In the genomic region with DNA sequence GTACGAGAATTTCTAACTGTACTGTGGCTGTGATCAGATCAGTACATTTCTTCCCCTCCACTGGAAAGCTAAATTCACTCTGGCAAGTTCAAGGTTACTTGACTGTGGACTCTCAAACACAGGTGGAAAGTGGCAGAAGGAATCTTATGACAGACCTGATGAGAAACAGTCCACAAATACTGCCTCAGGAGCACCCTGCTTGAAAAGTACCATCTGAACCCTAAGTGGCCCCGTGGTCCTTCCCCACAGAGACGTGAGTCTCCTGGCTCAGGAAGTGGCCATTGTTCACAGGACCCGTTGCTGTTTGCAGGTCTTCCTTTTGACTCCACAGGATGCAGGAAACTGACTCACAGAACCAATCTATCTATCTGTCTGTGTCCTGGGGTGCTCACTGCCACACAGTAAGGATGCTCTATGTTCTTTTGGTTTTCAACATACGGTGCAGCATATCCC, we compare ENCODE assay signal across 1 cellular context.
TF ChIP-seq lines count a peak whose summit lies in the region.

No MANE protein-coding gene starts in this region.

TF ChIP-seq in liver, 16 proteins besides CTCF, POLR2A, EP300 and RAD21 (continued from another document):
- TF ChIP-seq, protein P1, sequence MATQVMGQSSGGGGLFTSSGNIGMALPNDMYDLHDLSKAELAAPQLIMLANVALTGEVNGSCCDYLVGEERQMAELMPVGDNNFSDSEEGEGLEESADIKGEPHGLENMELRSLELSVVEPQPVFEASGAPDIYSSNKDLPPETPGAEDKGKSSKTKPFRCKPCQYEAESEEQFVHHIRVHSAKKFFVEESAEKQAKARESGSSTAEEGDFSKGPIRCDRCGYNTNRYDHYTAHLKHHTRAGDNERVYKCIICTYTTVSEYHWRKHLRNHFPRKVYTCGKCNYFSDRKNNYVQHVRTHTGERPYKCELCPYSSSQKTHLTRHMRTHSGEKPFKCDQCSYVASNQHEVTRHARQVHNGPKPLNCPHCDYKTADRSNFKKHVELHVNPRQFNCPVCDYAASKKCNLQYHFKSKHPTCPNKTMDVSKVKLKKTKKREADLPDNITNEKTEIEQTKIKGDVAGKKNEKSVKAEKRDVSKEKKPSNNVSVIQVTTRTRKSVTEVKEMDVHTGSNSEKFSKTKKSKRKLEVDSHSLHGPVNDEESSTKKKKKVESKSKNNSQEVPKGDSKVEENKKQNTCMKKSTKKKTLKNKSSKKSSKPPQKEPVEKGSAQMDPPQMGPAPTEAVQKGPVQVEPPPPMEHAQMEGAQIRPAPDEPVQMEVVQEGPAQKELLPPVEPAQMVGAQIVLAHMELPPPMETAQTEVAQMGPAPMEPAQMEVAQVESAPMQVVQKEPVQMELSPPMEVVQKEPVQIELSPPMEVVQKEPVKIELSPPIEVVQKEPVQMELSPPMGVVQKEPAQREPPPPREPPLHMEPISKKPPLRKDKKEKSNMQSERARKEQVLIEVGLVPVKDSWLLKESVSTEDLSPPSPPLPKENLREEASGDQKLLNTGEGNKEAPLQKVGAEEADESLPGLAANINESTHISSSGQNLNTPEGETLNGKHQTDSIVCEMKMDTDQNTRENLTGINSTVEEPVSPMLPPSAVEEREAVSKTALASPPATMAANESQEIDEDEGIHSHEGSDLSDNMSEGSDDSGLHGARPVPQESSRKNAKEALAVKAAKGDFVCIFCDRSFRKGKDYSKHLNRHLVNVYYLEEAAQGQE (IDR thresholded peaks at IDR 0.05), result no peak
- no peak for TF ChIP-seq RXRA (IDR thresholded peaks at IDR 0.05)
